Comparison of ENCODE assay signal across 8 cellular contexts in the genomic region with DNA sequence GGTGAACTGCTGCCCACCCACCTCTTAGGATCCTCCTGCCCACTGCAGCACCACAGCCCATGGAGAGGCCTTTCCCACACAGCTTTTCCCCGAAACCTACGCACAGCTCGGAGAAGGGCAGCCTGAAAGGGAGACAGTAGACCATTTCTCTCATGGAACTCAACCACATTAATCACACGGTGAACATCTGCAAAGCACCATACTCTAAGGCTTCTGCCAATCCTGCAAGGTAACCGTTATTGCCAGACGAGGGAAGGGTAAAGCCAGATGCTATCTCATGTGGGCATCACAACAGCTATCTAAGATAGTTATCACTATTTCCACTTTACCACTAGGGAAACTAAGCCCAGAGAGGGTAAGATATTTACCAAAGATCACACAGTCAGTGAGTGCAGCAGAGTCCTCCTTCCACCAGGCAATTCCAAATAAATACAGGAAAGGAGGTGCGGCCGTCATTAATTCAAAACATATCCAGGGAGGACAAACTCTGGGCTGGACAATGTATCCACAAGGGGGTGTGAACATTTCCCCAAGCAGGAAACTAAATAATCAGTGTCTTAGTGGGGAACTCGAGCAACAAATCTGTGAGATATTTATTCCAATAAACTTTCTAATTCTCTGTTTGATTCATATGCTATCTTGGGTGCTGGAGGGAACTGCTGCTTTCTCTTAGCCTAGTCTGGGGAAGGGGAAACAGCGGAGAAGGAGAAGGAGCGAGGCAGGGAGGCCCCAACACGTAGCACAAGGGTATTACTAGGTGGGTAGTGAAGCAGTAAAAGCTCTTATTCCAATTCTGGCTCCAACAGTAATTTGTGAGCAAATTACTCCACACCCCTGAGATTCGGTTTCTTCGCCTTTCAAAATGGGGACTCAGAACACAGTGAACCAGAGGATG. TPM values are rescaled to one million over a fixed set of nuclear protein-coding genes. Genes with fewer than 3 reads are reported as not detected.
DNase-seq lines count a peak whose midpoint lies in the region; ATAC-seq and TF ChIP-seq lines count a peak whose summit lies in the region.

No MANE protein-coding gene starts in this region.

- TF ChIP-seq POLR2A in sigmoid colon (IDR thresholded peaks at IDR 0.05), result no peak

- ATAC-seq in GM18870 (IDR thresholded peaks at IDR 0.05; ENCODE audit: unreplicated experiment) (peak; percentile 7), HG03045 (IDR thresholded peaks at IDR 0.05; ENCODE audit: unreplicated experiment) (no peak), HG03432 (IDR thresholded peaks at IDR 0.05; ENCODE audit: unreplicated experiment) (no peak)

- H3K27me3 ChIP-seq in SJCRH30 (no peaks in the 10 kb centered on the region), sigmoid colon (no peaks in the 10 kb centered on the region)

- H3K27ac ChIP-seq in SJCRH30, result peak overlapping the region; percentile 64
- H3K27ac ChIP-seq in sigmoid colon, result peak overlapping the region; percentile 80 to 86 (median 81)

- H3K4me3 ChIP-seq in SJCRH30 (peak overlapping the region; percentile 91), fibroblast of pulmonary artery (replicated peaks; ENCODE audit: low read depth, low read length) (peak overlapping the region; percentile 100), sigmoid colon (peak overlapping the region; percentile 81 to 96 (median 88))

- no peak for TF ChIP-seq CTCF in fibroblast of pulmonary artery (IDR thresholded peaks at IDR 0.05; ENCODE audit: low read length, missing control alignments)
- no peak for TF ChIP-seq CTCF in sigmoid colon (IDR thresholded peaks at IDR 0.05)

- DNase-seq in SJCRH30 (no peak), fibroblast of pulmonary artery (ENCODE audit: low read depth) (no peak), sigmoid colon (no peak), D341Med (ENCODE audit: low spot score) (no peak)
- no peak for DNase-seq in stimulated activated CD8-positive, alpha-beta memory T cell treated with anti-CD3 and anti-CD28 coated beads, Interleukin-4, amount 100 ng/mL, for 48 hours

- H3K9me3 ChIP-seq in SJCRH30 (replicated peaks), result no peaks in the 10 kb centered on the region
- H3K9me3 ChIP-seq in sigmoid colon, result no peaks in the 10 kb centered on the region

- 34 to 42% methylated on average over 14 of the region's 14 CpGs for WGBS in sigmoid colon, 2 donors

- TF ChIP-seq EP300 in sigmoid colon (IDR thresholded peaks at IDR 0.05), result no peak

- H3K4me1 ChIP-seq in SJCRH30 (peaks cover 12% of the 10 kb centered on the region), sigmoid colon (peaks cover 0 to 35% (median 30%) of the 10 kb centered on the region in 4 donors)

- intact Hi-C loops in sigmoid colon (cut with DNase I), result loop anchor here (5.0 to 10.0 kb wide), 6 partner anchors 71 to 298 kb away; a partner anchor contains a TSS

- H3K36me3 ChIP-seq in SJCRH30, result peaks cover 13% of the 10 kb centered on the region; the same call in 1 of the 2 replicates
- peaks cover 0 to 7% (median under 1%) of the 10 kb centered on the region in 4 donors for H3K36me3 ChIP-seq in sigmoid colon

RNA-seq across cellular contexts. Expression of a gene that starts 0.7 kb away (rescaled TPM):
- 4.1 and 5.1 TPM in 2 replicates for total RNA-seq in SJCRH30 (2014; rRNA removed; shearing (Covaris generic))
- 10 to 100 TPM in 2 of 4 donors, 1 to 10 TPM in 2; 1.9 to 13.3 (median 8.7) TPM for total RNA-seq in sigmoid colon
- 10 to 100 TPM in 1 of 3 donors, 1 to 10 TPM in 2; 9.0 to 13.9 (median 9.9) TPM for polyA plus RNA-seq in sigmoid colon

RNA-seq across cellular contexts. Expression of a gene that starts 0.9 kb away (rescaled TPM):
- total RNA-seq in SJCRH30 (2014; rRNA removed; shearing (Covaris generic)), result 31.1 and 40.3 TPM in 2 replicates
- total RNA-seq in sigmoid colon, result 10 to 100 TPM; 13.6 to 22.1 (median 18.4) TPM
- 10 to 100 TPM; 29.8 to 52.4 (median 33.6) TPM for polyA plus RNA-seq in sigmoid colon
